ENCODE assay signal across 1 cellular context in the genomic region with DNA sequence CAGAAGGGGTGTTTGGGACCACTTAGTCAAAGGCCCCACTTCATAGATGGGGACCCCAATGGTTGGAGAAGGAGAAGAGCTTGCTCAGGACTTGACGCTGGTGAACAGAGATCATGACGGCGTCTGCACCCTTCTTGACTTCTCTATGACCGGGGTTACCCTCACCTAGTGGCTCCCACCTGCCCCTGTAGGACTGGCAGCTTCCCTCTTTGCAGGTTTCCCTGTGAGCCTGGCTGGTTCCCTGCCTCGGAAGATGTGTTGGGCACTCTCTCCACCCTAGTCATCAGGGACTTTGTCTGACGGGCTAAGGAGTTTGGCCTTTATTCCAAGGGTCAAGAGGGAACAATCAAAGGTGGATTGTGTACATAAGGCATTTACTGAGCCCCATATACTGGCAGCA.
TF ChIP-seq lines count a peak whose summit lies in the region.

No MANE protein-coding gene starts in this region.

TF ChIP-seq in SK-N-SH, 30 proteins besides CTCF, POLR2A, EP300 and RAD21:
- TF ChIP-seq FOXM1 (IDR thresholded peaks at IDR 0.05; ENCODE audit: low read depth) (no peak), CHD2 (IDR thresholded peaks at IDR 0.05; ENCODE audit: low read length, partially characterized antibody) (no peak)
